8 cellular contexts compared by ENCODE assay signal in the genomic region with DNA sequence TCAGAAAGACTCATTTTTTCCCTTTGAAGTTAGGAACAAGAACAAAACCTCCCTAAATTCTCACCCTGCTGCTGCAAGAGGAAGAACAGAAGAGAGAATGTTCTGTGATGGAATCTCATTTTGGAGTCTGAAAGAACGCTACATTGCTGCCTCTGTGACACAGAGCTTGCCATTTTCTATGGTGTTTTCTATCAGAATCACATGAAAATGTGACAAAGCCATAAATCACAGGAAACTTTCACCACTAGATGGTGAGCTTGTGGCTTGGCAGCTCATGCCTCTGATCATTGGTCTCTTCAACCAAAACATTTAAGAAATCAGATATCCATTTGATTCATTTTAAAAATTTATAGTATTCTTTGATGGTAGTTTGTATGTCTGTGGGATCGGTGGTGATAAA.
DNase-seq lines count a peak whose midpoint lies in the region; ATAC-seq and TF ChIP-seq lines count a peak whose summit lies in the region.

No MANE protein-coding gene starts in this region.

- H4K20me1 ChIP-seq in fibroblast of lung (ENCODE audit: control insufficient read depth, extremely low read depth, insufficient read depth, low read length): no peaks in the 10 kb centered on the region

- POLR2A ChIA-PET in activated CD8-positive, alpha-beta T cell treated with anti-CD3 and anti-CD28 coated beads for 36 hours (lab: Charles Lee): no interaction called here

- no peaks in the 10 kb centered on the region for H3K79me2 ChIP-seq in fibroblast of lung (ENCODE audit: control insufficient read depth, insufficient read depth, low read length)

- H3K4me1 ChIP-seq in fibroblast of lung (ENCODE audit: control insufficient read depth, extremely low read depth, insufficient read depth, low read length): no peaks in the 10 kb centered on the region

- H3K36me3 ChIP-seq in fibroblast of lung (ENCODE audit: control insufficient read depth, insufficient read depth, low read length): no peaks in the 10 kb centered on the region

- H3K9ac ChIP-seq in fibroblast of lung (ENCODE audit: insufficient read depth, low read length): no peak overlapping the region

- H3K4me3 ChIP-seq in fibroblast of lung (replicated peaks in 1 of 4; ENCODE audit: control extremely low read depth in 1 of 4, insufficient read depth in 1 of 4, low read depth in 3 of 4, low read length in 4 of 4): no peak overlapping the region

- H3K27me3 ChIP-seq in fibroblast of lung (ENCODE audit: control insufficient read depth, insufficient read depth, low read length): no peaks in the 10 kb centered on the region

- ATAC-seq in GM19395 (IDR thresholded peaks at IDR 0.05; ENCODE audit: unreplicated experiment) (peak; percentile 52), HG02623 (IDR thresholded peaks at IDR 0.05; ENCODE audit: unreplicated experiment) (no peak)
- no peak for ATAC-seq in activated CD8-positive, alpha-beta T cell treated with anti-CD3 and anti-CD28 coated beads for 36 hours
- ATAC-seq in activated T-helper 17 cell treated with anti-CD3 and anti-CD28 coated beads, Interleukin-2, amount 50 U/mL, for 72 hours (replicated peaks): no peak

- CTCF ChIA-PET in activated CD8-positive, alpha-beta T cell treated with anti-CD3 and anti-CD28 coated beads for 36 hours (lab: Charles Lee): interaction anchor here (1.0 kb wide), 1 partner anchor 351 kb away, joined by 3 read pairs; no protein-coding TSS in a partner anchor

- TF ChIP-seq CTCF in fibroblast of lung (conservative IDR thresholded peaks at IDR 0.05 in 1 of 2, IDR thresholded peaks at IDR 0.05 in 1 of 2; ENCODE audit: low read depth in 1 of 2, low read length in 2 of 2): peak; percentile 33 to 43
- peak; percentile 40 for TF ChIP-seq CTCF in progenitor cell of endocrine pancreas (IDR thresholded peaks at IDR 0.05; ENCODE audit: unreplicated experiment)
- TF ChIP-seq CTCF in activated CD8-positive, alpha-beta T cell treated with anti-CD3 and anti-CD28 coated beads for 36 hours (IDR thresholded peaks at IDR 0.05): no peak

- H3K36me3 Mint-ChIP-seq in progenitor cell of endocrine pancreas (ENCODE audit: insufficient read depth): no peaks in the 10 kb centered on the region
- no peaks in the 10 kb centered on the region for H3K36me3 Mint-ChIP-seq in activated CD8-positive, alpha-beta T cell treated with anti-CD3 and anti-CD28 coated beads for 36 hours (ENCODE audit: low read depth)
- H3K36me3 Mint-ChIP-seq in activated T-helper 17 cell treated with anti-CD3 and anti-CD28 coated beads, Interleukin-2, amount 50 U/mL, for 72 hours (ENCODE audit: low read depth): no peaks in the 10 kb centered on the region

- peak; percentile 33 for DNase-seq in NCI-H460 (ENCODE audit: extremely low read depth, low read depth)
- peak; percentile 31 to 47 for DNase-seq in fibroblast of lung (ENCODE audit: low read depth in 2 of 2)
- DNase-seq in progenitor cell of endocrine pancreas (ENCODE audit: low spot score, unreplicated experiment): no peak
- DNase-seq in activated CD8-positive, alpha-beta T cell treated with anti-CD3 and anti-CD28 coated beads for 36 hours: no peak
- no peak for DNase-seq in GM03348 (ENCODE audit: low spot score)

- H3K4me1 Mint-ChIP-seq in progenitor cell of endocrine pancreas (ENCODE audit: low read depth): peaks cover 3% of the 10 kb centered on the region
- H3K4me1 Mint-ChIP-seq in activated CD8-positive, alpha-beta T cell treated with anti-CD3 and anti-CD28 coated beads for 36 hours (ENCODE audit: low read depth): no peaks in the 10 kb centered on the region
- no peaks in the 10 kb centered on the region for H3K4me1 Mint-ChIP-seq in activated T-helper 17 cell treated with anti-CD3 and anti-CD28 coated beads, Interleukin-2, amount 50 U/mL, for 72 hours

- no peak overlapping the region for H3K4me3 Mint-ChIP-seq in progenitor cell of endocrine pancreas (ENCODE audit: low read depth)
- H3K4me3 Mint-ChIP-seq in activated CD8-positive, alpha-beta T cell treated with anti-CD3 and anti-CD28 coated beads for 36 hours: no peak overlapping the region
- H3K4me3 Mint-ChIP-seq in activated T-helper 17 cell treated with anti-CD3 and anti-CD28 coated beads, Interleukin-2, amount 50 U/mL, for 72 hours: no peak overlapping the region

- H3K9me3 ChIP-seq in fibroblast of lung (ENCODE audit: control insufficient read depth, insufficient read depth, low read depth, low read length): no peaks in the 10 kb centered on the region

- no peaks in the 10 kb centered on the region for H3K9me3 Mint-ChIP-seq in progenitor cell of endocrine pancreas (ENCODE audit: low read depth)
- no peaks in the 10 kb centered on the region for H3K9me3 Mint-ChIP-seq in activated CD8-positive, alpha-beta T cell treated with anti-CD3 and anti-CD28 coated beads for 36 hours
- no peaks in the 10 kb centered on the region for H3K9me3 Mint-ChIP-seq in activated T-helper 17 cell treated with anti-CD3 and anti-CD28 coated beads, Interleukin-2, amount 50 U/mL, for 72 hours

- H3K27ac Mint-ChIP-seq in progenitor cell of endocrine pancreas: peak overlapping the region; percentile 25
- no peak overlapping the region for H3K27ac Mint-ChIP-seq in activated CD8-positive, alpha-beta T cell treated with anti-CD3 and anti-CD28 coated beads for 36 hours
- H3K27ac Mint-ChIP-seq in activated T-helper 17 cell treated with anti-CD3 and anti-CD28 coated beads, Interleukin-2, amount 50 U/mL, for 72 hours: no peak overlapping the region

- no peak overlapping the region for H3K27ac ChIP-seq in fibroblast of lung (ENCODE audit: insufficient read depth, low read length)

- H3K27me3 Mint-ChIP-seq in progenitor cell of endocrine pancreas: no peaks in the 10 kb centered on the region
- no peaks in the 10 kb centered on the region for H3K27me3 Mint-ChIP-seq in activated CD8-positive, alpha-beta T cell treated with anti-CD3 and anti-CD28 coated beads for 36 hours
- no peaks in the 10 kb centered on the region for H3K27me3 Mint-ChIP-seq in activated T-helper 17 cell treated with anti-CD3 and anti-CD28 coated beads, Interleukin-2, amount 50 U/mL, for 72 hours

- intact Hi-C loops in activated CD8-positive, alpha-beta T cell treated with anti-CD3 and anti-CD28 coated beads for 36 hours (cut with micrococcal nuclease): no loop called here

- no peak overlapping the region for H2AFZ ChIP-seq in fibroblast of lung (ENCODE audit: low read length)

- no peak overlapping the region for H3K4me2 ChIP-seq in fibroblast of lung (ENCODE audit: extremely low read depth, insufficient read depth, low read length)

Comparison
In these comparisons a context has a peak if more than half of its experiments do, and no peak if none do; other contexts are left out.
1. DNase-seq: peak in NCI-H460 (single experiment) and fibroblast of lung (2 of 2); none in progenitor cell of endocrine pancreas (single experiment), activated CD8-positive, alpha-beta T cell treated with anti-CD3 and anti-CD28 coated beads for 36 hours (single experiment) and GM03348 (single experiment).